ENCODE assay signal across 14 cellular contexts in the genomic region with DNA sequence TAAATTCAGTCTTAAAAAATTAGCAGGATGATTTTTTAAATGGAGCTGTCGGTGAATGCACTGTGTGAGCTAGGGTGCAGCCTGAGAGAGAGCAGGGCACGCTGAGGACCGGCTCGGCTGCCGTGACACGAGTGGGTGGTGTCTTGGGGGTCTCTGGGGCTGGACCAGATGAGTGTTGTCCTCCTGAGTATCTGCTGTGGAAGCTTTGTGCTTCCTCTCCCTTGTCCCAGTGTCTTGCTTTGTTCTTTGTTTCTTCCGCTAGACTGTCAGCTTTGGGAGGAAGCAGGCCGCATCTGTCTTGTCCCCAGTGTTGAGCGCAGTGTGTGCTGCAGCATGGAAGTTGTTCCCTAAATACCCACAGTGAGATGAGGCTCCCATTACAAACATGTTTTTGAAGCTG.
A peak's percentile ranks its signal among the peaks of the same experiment; 100 is the strongest.
DNase-seq lines count a peak whose midpoint lies in the region; ATAC-seq and TF ChIP-seq lines count a peak whose summit lies in the region.
"Had no signal": no experiment of that assay in that cellular context is flagged by ENCODE, and none has a peak within 500 bp of the region (broad histone marks: within the 10 kb centered on the region; RNA-seq: fewer than 3 reads in every experiment).

No MANE protein-coding gene starts in this region.

- no peaks in the 10 kb centered on the region for H3K9me3 Mint-ChIP-seq in T-helper 2 cell treated with Interferon-gamma antibody and Interleukin-4, amounts not matched to agents 5 μg/mL and 100 μg/mL, for 36 hours
- no peaks in the 10 kb centered on the region for H3K9me3 Mint-ChIP-seq in activated CD8-positive, alpha-beta T cell treated with anti-CD3 and anti-CD28 coated beads for 36 hours
- H3K9me3 Mint-ChIP-seq: activated T-cell treated with anti-CD3 and anti-CD28 coated beads, Interleukin-2, amount 50 U/mL, for 4 hours had no signal

- no peak for DNase-seq in T-helper 2 cell treated with Interferon-gamma antibody and Interleukin-4, amounts not matched to agents 5 μg/mL and 100 μg/mL, for 36 hours (ENCODE audit: low spot score)
- DNase-seq in T-helper 2 cell (no peak), NCI-H82 treated with DMSO at 0.1 percent for 48 hours (lab: John Stamatoyannopoulos, UW; ENCODE audit: unreplicated experiment) (peak; percentile 8), sciatic nerve (ENCODE audit: low spot score) (no peak)
- DNase-seq in activated CD8-positive, alpha-beta T cell treated with anti-CD3 and anti-CD28 coated beads for 36 hours = no peak
- DNase-seq: activated CD4-positive, alpha-beta T cell treated with anti-CD3 and anti-CD28 coated beads for 48 hours; activated T-cell treated with anti-CD3 and anti-CD28 coated beads, Interleukin-2, amount 50 U/mL, for 4 hours; erythroblast; left cardiac atrium; NCI-H2107 had no signal

- H3K9ac ChIP-seq in iPS-15b (ENCODE audit: low read depth, low read length) = peak overlapping the region; percentile 18

- no peaks in the 10 kb centered on the region for H3K9me3 ChIP-seq in iPS-15b (ENCODE audit: control insufficient read depth, insufficient read depth, low read length)

- POLR2A ChIA-PET in activated CD8-positive, alpha-beta T cell treated with anti-CD3 and anti-CD28 coated beads for 36 hours (lab: Charles Lee) = interaction anchor here (0.9 kb wide), 2 partner anchors 12 to 23 kb away, joined by 3 read pairs; no protein-coding TSS in a partner anchor

- H3K4me3 ChIP-seq in iPS-15b (ENCODE audit: low read depth, low read length) = no peak overlapping the region

- CTCF ChIA-PET in activated CD8-positive, alpha-beta T cell treated with anti-CD3 and anti-CD28 coated beads for 36 hours (lab: Charles Lee) = interaction anchor here (1.0 to 4.0 kb wide), 6 partner anchors 13 to 36 kb away, joined by 3 to 19 read pairs (median 5); no protein-coding TSS in a partner anchor

- ATAC-seq in sciatic nerve (peak; percentile 56), GM19455 (IDR thresholded peaks at IDR 0.05; ENCODE audit: unreplicated experiment) (no peak), GM21529 (IDR thresholded peaks at IDR 0.05; ENCODE audit: unreplicated experiment) (no peak)
- no peak for ATAC-seq in activated CD8-positive, alpha-beta T cell treated with anti-CD3 and anti-CD28 coated beads for 36 hours
- ATAC-seq: activated T-cell treated with anti-CD3 and anti-CD28 coated beads, Interleukin-2, amount 50 U/mL, for 4 hours; HCT116 had no signal

- H3K27ac Mint-ChIP-seq in T-helper 2 cell treated with Interferon-gamma antibody and Interleukin-4, amounts not matched to agents 5 μg/mL and 100 μg/mL, for 36 hours = peak overlapping the region; percentile 61
- no peak overlapping the region for H3K27ac Mint-ChIP-seq in activated CD8-positive, alpha-beta T cell treated with anti-CD3 and anti-CD28 coated beads for 36 hours

- H3K36me3 ChIP-seq in iPS-15b (ENCODE audit: control insufficient read depth, insufficient read depth, low read length) = no peaks in the 10 kb centered on the region

- no peak overlapping the region for H3K4me3 Mint-ChIP-seq in T-helper 2 cell treated with Interferon-gamma antibody and Interleukin-4, amounts not matched to agents 5 μg/mL and 100 μg/mL, for 36 hours
- no peak overlapping the region for H3K4me3 Mint-ChIP-seq in activated CD8-positive, alpha-beta T cell treated with anti-CD3 and anti-CD28 coated beads for 36 hours
- H3K4me3 Mint-ChIP-seq: activated T-cell treated with anti-CD3 and anti-CD28 coated beads, Interleukin-2, amount 50 U/mL, for 4 hours had no signal

- H3K27me3 Mint-ChIP-seq in T-helper 2 cell treated with Interferon-gamma antibody and Interleukin-4, amounts not matched to agents 5 μg/mL and 100 μg/mL, for 36 hours (ENCODE audit: low read depth) = no peaks in the 10 kb centered on the region
- no peaks in the 10 kb centered on the region for H3K27me3 Mint-ChIP-seq in activated CD8-positive, alpha-beta T cell treated with anti-CD3 and anti-CD28 coated beads for 36 hours

- no peaks in the 10 kb centered on the region for H3K27me3 ChIP-seq in iPS-15b (ENCODE audit: control insufficient read depth, insufficient read depth, low read length)

- peaks cover 35% of the 10 kb centered on the region for H3K4me1 Mint-ChIP-seq in T-helper 2 cell treated with Interferon-gamma antibody and Interleukin-4, amounts not matched to agents 5 μg/mL and 100 μg/mL, for 36 hours (ENCODE audit: low read depth)
- H3K4me1 Mint-ChIP-seq in activated CD8-positive, alpha-beta T cell treated with anti-CD3 and anti-CD28 coated beads for 36 hours (ENCODE audit: low read depth) = peaks cover 36% of the 10 kb centered on the region

- no peak for TF ChIP-seq CTCF in activated CD8-positive, alpha-beta T cell treated with anti-CD3 and anti-CD28 coated beads for 36 hours (IDR thresholded peaks at IDR 0.05)

- H3K4me1 ChIP-seq in iPS-15b (ENCODE audit: control insufficient read depth, insufficient read depth, low read length) = no peaks in the 10 kb centered on the region

- peaks cover 53% of the 10 kb centered on the region for H3K36me3 Mint-ChIP-seq in T-helper 2 cell treated with Interferon-gamma antibody and Interleukin-4, amounts not matched to agents 5 μg/mL and 100 μg/mL, for 36 hours (ENCODE audit: low read depth)
- peaks cover 28% of the 10 kb centered on the region for H3K36me3 Mint-ChIP-seq in activated CD8-positive, alpha-beta T cell treated with anti-CD3 and anti-CD28 coated beads for 36 hours (ENCODE audit: low read depth)

- intact Hi-C loops in sciatic nerve (cut with DNase I) = no loop called here
- intact Hi-C loops in activated CD8-positive, alpha-beta T cell treated with anti-CD3 and anti-CD28 coated beads for 36 hours (cut with micrococcal nuclease) = no loop called here
